19 cellular contexts compared by ENCODE assay signal in genomic region chr1:203331224-203331623, GRCh38.
"Had no signal": no experiment of that assay in that cellular context is flagged by ENCODE, and none has a peak within 500 bp of the region (broad histone marks: within the 10 kb centered on the region; RNA-seq: fewer than 3 reads in every experiment).

No MANE protein-coding gene starts in this region.

- H3K36me3 Mint-ChIP-seq: activated naive CD8-positive, alpha-beta T cell treated with anti-CD3 and anti-CD28 coated beads for 36 hours had no signal

- ATAC-seq: heart right ventricle, left colon had no signal

- H3K27ac Mint-ChIP-seq: activated naive CD8-positive, alpha-beta T cell treated with anti-CD3 and anti-CD28 coated beads for 36 hours; nephron; stimulated activated naive CD8-positive, alpha-beta T cell treated with anti-CD3 and anti-CD28 coated beads, Interleukin-15, Interleukin-2, amounts not matched to agents 100 ng/mL and 50 ng/mL, for 24 hours; T-helper 2 cell treated with Interferon-gamma antibody and Interleukin-4, amounts not matched to agents 5 μg/mL and 100 μg/mL, for 36 hours had no signal

- H3K27ac ChIP-seq: heart right ventricle, neutrophil, ovary, prostate gland, right atrium auricular region, tibial artery, WERI-Rb-1 had no signal

- DNase-seq: activated CD4-positive, CD25-positive, alpha-beta regulatory T cell treated with anti-CD3 and anti-CD28 coated beads, Interleukin-2, amount 50 U/mL, for 72 hours; activated naive CD8-positive, alpha-beta T cell treated with anti-CD3 and anti-CD28 coated beads for 36 hours; activated T-cell treated with anti-CD3 and anti-CD28 coated beads, Interleukin-2, amount 50 U/mL, for 1 hour; cortex of kidney; heart right ventricle; islet precursor cell; mesenchymal stem cell; stimulated activated CD4-positive, alpha-beta T cell treated with anti-CD3 and anti-CD28 coated beads, Interleukin-4, amount 100 ng/mL, for 24 hours; substantia nigra; WERI-Rb-1 had no signal

- H3K4me3 ChIP-seq: heart right ventricle, ovary, prostate gland, right atrium auricular region, tibial artery had no signal

- H3K4me3 Mint-ChIP-seq: activated naive CD8-positive, alpha-beta T cell treated with anti-CD3 and anti-CD28 coated beads for 36 hours; nephron; stimulated activated naive CD8-positive, alpha-beta T cell treated with anti-CD3 and anti-CD28 coated beads, Interleukin-15, Interleukin-2, amounts not matched to agents 100 ng/mL and 50 ng/mL, for 24 hours; T-helper 2 cell treated with Interferon-gamma antibody and Interleukin-4, amounts not matched to agents 5 μg/mL and 100 μg/mL, for 36 hours had no signal

- H3K27me3 Mint-ChIP-seq: activated naive CD8-positive, alpha-beta T cell treated with anti-CD3 and anti-CD28 coated beads for 36 hours; stimulated activated naive CD8-positive, alpha-beta T cell treated with anti-CD3 and anti-CD28 coated beads, Interleukin-15, Interleukin-2, amounts not matched to agents 100 ng/mL and 50 ng/mL, for 24 hours had no signal

- H3K36me3 ChIP-seq: heart right ventricle, neutrophil, ovary, prostate gland, right atrium auricular region, tibial artery, WERI-Rb-1 had no signal

- H3K9me3 ChIP-seq: heart right ventricle, neutrophil, ovary, prostate gland, right atrium auricular region, tibial artery had no signal

- H3K27me3 ChIP-seq: heart right ventricle, neutrophil, ovary, right atrium auricular region, tibial artery had no signal

- H3K9me3 Mint-ChIP-seq: activated naive CD8-positive, alpha-beta T cell treated with anti-CD3 and anti-CD28 coated beads for 36 hours; nephron; stimulated activated naive CD8-positive, alpha-beta T cell treated with anti-CD3 and anti-CD28 coated beads, Interleukin-15, Interleukin-2, amounts not matched to agents 100 ng/mL and 50 ng/mL, for 24 hours; T-helper 2 cell treated with Interferon-gamma antibody and Interleukin-4, amounts not matched to agents 5 μg/mL and 100 μg/mL, for 36 hours had no signal
